Comparison of ENCODE assay signal across 11 cellular contexts in genomic region chr3:180138871-180139270, GRCh38.
"Had no signal": no experiment of that assay in that cellular context is flagged by ENCODE, and none has a peak within 500 bp of the region (broad histone marks: within the 10 kb centered on the region; RNA-seq: fewer than 3 reads in every experiment).

No MANE protein-coding gene starts in this region.

- H3K27ac Mint-ChIP-seq: GM23338, H9, HFFc6 had no signal

- H3K4me3 Mint-ChIP-seq: GM23338, H9, HFFc6 had no signal

- H3K9me3 ChIP-seq: HAP-1 had no signal

- FAIRE-seq: H1, H54 had no signal

- H3K36me3 ChIP-seq: HAP-1 had no signal

- H2AFZ ChIP-seq: GM23248, GM23338 had no signal

- ATAC-seq: GM23338, HCT116 had no signal

- H3K9ac ChIP-seq: GM23248 had no signal

- H3K4me3 ChIP-seq: GM23248, GM23338, HAP-1 had no signal

- H3K4me2 ChIP-seq: GM23338 had no signal

- DNase-seq: GM23248, GOT3, H7, H9, HCEC 1CT, HFFc6 had no signal

- H3K27ac ChIP-seq: GM23248 had no signal
